In genomic region chr2:6747433-6747832, GRCh38 we compare ENCODE assay signal across 17 cellular contexts.
DNase-seq lines count a peak whose midpoint lies in the region; ATAC-seq and TF ChIP-seq lines count a peak whose summit lies in the region.
"Had no signal": no experiment of that assay in that cellular context is flagged by ENCODE, and none has a peak within 500 bp of the region (broad histone marks: within the 10 kb centered on the region; RNA-seq: fewer than 3 reads in every experiment).

No MANE protein-coding gene starts in this region.

- H3K9me3 ChIP-seq in lower lobe of right lung: no peaks in the 10 kb centered on the region
- H3K9me3 ChIP-seq: BE2C, BLaER1 had no signal

- DNase-seq in lower lobe of right lung (no peak), progenitor cell of endocrine pancreas (ENCODE audit: low spot score, unreplicated experiment) (no peak), UCSD-AML1 (lab: John Stamatoyannopoulos, UW; ENCODE audit: unreplicated experiment) (no peak), DMS 273 (lab: John Stamatoyannopoulos, UW; ENCODE audit: unreplicated experiment) (no peak)
- DNase-seq in stimulated activated CD4-positive, alpha-beta T cell treated with anti-CD3 and anti-CD28 coated beads, Interleukin-4, amount 100 ng/mL, for 1 hour: no peak
- DNase-seq: 8988T; ACHN; BE2C; C1 segment of cervical spinal cord; CD4-positive, alpha-beta memory T cell; CD4-positive, CD25-positive, alpha-beta regulatory T cell; CD8-positive, alpha-beta memory T cell; COR-L47; DMS79 treated with DMSO at 0.1 percent for 48 hours; GF-D8 had no signal

- no peak overlapping the region for H3K4me3 Mint-ChIP-seq in progenitor cell of endocrine pancreas (ENCODE audit: low read depth)
- H3K4me3 Mint-ChIP-seq: CD14-positive monocyte; CD4-positive, alpha-beta memory T cell; CD4-positive, CD25-positive, alpha-beta regulatory T cell; CD8-positive, alpha-beta memory T cell had no signal

- no peaks in the 10 kb centered on the region for H3K27me3 Mint-ChIP-seq in progenitor cell of endocrine pancreas

- H3K27me3 ChIP-seq in lower lobe of right lung (ENCODE audit: low read depth): no peaks in the 10 kb centered on the region
- H3K27me3 ChIP-seq: BLaER1 had no signal

- TF ChIP-seq CTCF in lower lobe of right lung (IDR thresholded peaks at IDR 0.05) (no peak), progenitor cell of endocrine pancreas (IDR thresholded peaks at IDR 0.05; ENCODE audit: unreplicated experiment) (no peak)

- intact Hi-C loops in lower lobe of right lung (cut with DNase I): no loop called here

- H3K4me1 Mint-ChIP-seq in progenitor cell of endocrine pancreas (ENCODE audit: low read depth): peaks cover 41% of the 10 kb centered on the region
- H3K4me1 Mint-ChIP-seq: CD14-positive monocyte; CD4-positive, CD25-positive, alpha-beta regulatory T cell; CD8-positive, alpha-beta memory T cell had no signal

- peak overlapping the region; percentile 86 for H3K27ac Mint-ChIP-seq in progenitor cell of endocrine pancreas
- H3K27ac Mint-ChIP-seq: CD14-positive monocyte; CD4-positive, alpha-beta memory T cell; CD4-positive, CD25-positive, alpha-beta regulatory T cell; CD8-positive, alpha-beta memory T cell had no signal

- H3K36me3 Mint-ChIP-seq in progenitor cell of endocrine pancreas (ENCODE audit: insufficient read depth): no peaks in the 10 kb centered on the region
- H3K36me3 Mint-ChIP-seq: CD14-positive monocyte; CD4-positive, alpha-beta memory T cell; CD4-positive, CD25-positive, alpha-beta regulatory T cell; CD8-positive, alpha-beta memory T cell had no signal

- peak; percentile 84 to 92 for ATAC-seq in lower lobe of right lung

- peaks cover 12% of the 10 kb centered on the region for H3K4me1 ChIP-seq in lower lobe of right lung

- no peaks in the 10 kb centered on the region for H3K36me3 ChIP-seq in lower lobe of right lung
- H3K36me3 ChIP-seq: BE2C, BLaER1 had no signal

- no peak overlapping the region for H3K4me3 ChIP-seq in lower lobe of right lung
- H3K4me3 ChIP-seq: BLaER1 had no signal

- no peak overlapping the region for H3K27ac ChIP-seq in lower lobe of right lung
- H3K27ac ChIP-seq: BLaER1 had no signal

- peaks cover 5% of the 10 kb centered on the region for H3K9me3 Mint-ChIP-seq in progenitor cell of endocrine pancreas (ENCODE audit: low read depth)
- H3K9me3 Mint-ChIP-seq: CD4-positive, CD25-positive, alpha-beta regulatory T cell had no signal
